In the genomic region with DNA sequence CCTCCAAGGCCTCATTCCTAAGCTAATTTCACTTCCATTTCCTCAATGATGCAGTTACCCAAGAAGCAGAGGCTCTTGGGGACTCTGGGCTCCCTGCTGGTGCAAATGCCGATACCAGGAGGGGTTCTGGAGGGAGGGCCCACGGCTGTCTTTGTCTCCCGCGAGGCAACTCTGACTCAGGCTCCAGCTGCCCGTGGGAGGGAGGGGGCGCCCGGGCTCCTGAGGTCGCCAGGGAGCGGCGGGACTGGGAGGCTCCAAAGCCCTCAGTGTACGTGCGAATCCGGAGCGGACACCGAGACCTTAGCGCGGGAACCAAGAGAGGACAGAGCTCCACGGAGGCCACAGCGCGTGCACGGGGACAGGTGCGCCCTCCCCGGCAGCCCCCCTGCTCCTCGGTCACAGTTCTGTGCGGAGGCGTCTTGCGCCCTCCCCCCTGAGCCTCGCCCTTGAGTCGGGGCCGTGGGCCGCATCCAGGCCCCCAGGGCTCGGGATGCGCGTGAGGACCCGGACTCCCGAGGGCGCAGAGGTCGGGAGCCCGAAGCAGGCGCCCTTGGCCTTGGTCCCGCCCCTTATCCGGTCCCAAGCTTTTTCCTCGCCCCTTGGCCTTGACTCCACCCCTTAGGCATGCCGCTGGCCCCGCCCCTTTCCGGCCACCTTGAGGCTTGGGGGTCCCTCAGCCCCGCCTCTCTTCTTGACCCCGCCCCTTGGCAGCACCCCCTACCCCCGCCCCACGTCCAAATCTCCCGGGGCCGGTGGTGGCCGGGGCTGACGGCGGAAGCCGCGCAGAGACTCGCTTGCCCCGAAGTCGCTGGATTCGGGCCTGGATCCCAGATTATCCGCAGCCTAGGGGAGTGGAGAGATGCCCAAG, we compare ENCODE assay signal across 8 cellular contexts. TPM values are rescaled to one million over a fixed set of nuclear protein-coding genes. Genes with fewer than 3 reads are reported as not detected.
DNase-seq lines count a peak whose midpoint lies in the region; ATAC-seq and TF ChIP-seq lines count a peak whose summit lies in the region.

No MANE protein-coding gene starts in this region.

- no peak for TF ChIP-seq CTCF in suprapubic skin (IDR thresholded peaks at IDR 0.05)

- H3K27me3 Mint-ChIP-seq in T-cell (peaks cover 4 to 17% of the 10 kb centered on the region in 2 donors), memory B cell (no peaks in the 10 kb centered on the region)

- no peaks in the 10 kb centered on the region for H3K36me3 Mint-ChIP-seq in T-cell
- peaks cover 9% of the 10 kb centered on the region for H3K36me3 Mint-ChIP-seq in memory B cell

- H3K27ac ChIP-seq in duodenal mucosa (ENCODE audit: low read depth, low read length) = no peak overlapping the region
- H3K27ac ChIP-seq in suprapubic skin = no peak overlapping the region

- peak overlapping the region; percentile 25 to 43 for H3K9ac ChIP-seq in duodenal mucosa (ENCODE audit: low read depth in 1 of 2, low read length in 2 of 2)

- no peak for TF ChIP-seq POLR2A in suprapubic skin (IDR thresholded peaks at IDR 0.05)

- H3K27me3 ChIP-seq in duodenal mucosa (ENCODE audit: control insufficient read depth in 1 of 2, insufficient read depth in 2 of 2, low read length in 2 of 2) (peaks cover 25 to 29% of the 10 kb centered on the region in 2 donors), suprapubic skin (peaks cover 34% of the 10 kb centered on the region)

- CTCF ChIA-PET in T-cell (lab: Charles Lee) = no interaction called here

- H3K9me3 ChIP-seq in duodenal mucosa (ENCODE audit: control insufficient read depth in 1 of 2, low read length in 2 of 2) = no peaks in the 10 kb centered on the region
- no peaks in the 10 kb centered on the region for H3K9me3 ChIP-seq in suprapubic skin

- H3K4me1 ChIP-seq in duodenal mucosa (ENCODE audit: control insufficient read depth in 1 of 2, insufficient read depth in 2 of 2, low read length in 2 of 2) = peaks cover 21 to 22% of the 10 kb centered on the region in 2 donors
- peaks cover 31% of the 10 kb centered on the region for H3K4me1 ChIP-seq in suprapubic skin

- peak overlapping the region in 1 of 2 donors; percentile 48 for H3K27ac Mint-ChIP-seq in T-cell
- H3K27ac Mint-ChIP-seq in memory B cell = peak overlapping the region; percentile 100

- TF ChIP-seq EP300 in suprapubic skin (IDR thresholded peaks at IDR 0.05) = no peak

- peak; percentile 44 for ATAC-seq in HG02840 (IDR thresholded peaks at IDR 0.05; ENCODE audit: low FRiP score, unreplicated experiment)
- ATAC-seq in T-cell (replicated peaks in 1 of 4) = peak; percentile 46 to 66 (median 52)
- ATAC-seq in memory B cell (ENCODE audit: low read depth) = peak; percentile 37
- no peak for ATAC-seq in GM21515 (IDR thresholded peaks at IDR 0.05; ENCODE audit: unreplicated experiment)

- peak overlapping the region; percentile 58 to 70 for H3K4me3 ChIP-seq in duodenal mucosa (ENCODE audit: low read depth in 1 of 2, low read length in 2 of 2)
- peak overlapping the region; percentile 52 for H3K4me3 ChIP-seq in suprapubic skin

- peaks cover 20 to 29% (median 23%) of the 10 kb centered on the region in 3 donors for H3K4me1 Mint-ChIP-seq in T-cell
- peaks cover 49% of the 10 kb centered on the region for H3K4me1 Mint-ChIP-seq in memory B cell

- no peaks in the 10 kb centered on the region for H3K9me3 Mint-ChIP-seq in T-cell
- no peaks in the 10 kb centered on the region for H3K9me3 Mint-ChIP-seq in memory B cell

- 3% methylated on average over 31 of the region's 62 CpGs for WGBS in suprapubic skin

- DNase-seq in NCI-H748 (lab: John Stamatoyannopoulos, UW; ENCODE audit: unreplicated experiment) (peak; percentile 25), NCI-H748 treated with DMSO at 0.1 percent for 48 hours (lab: John Stamatoyannopoulos, UW) (no peak), T-cell (peak in 6 of 34 experiments; percentile 22 to 43 (median 32)), memory B cell (ENCODE audit: low spot score in 2 of 2) (peak; percentile 88 to 97), suprapubic skin (ENCODE audit: low spot score in 2 of 2) (no peak)

- H3K4me3 Mint-ChIP-seq in T-cell = peak overlapping the region; percentile 66 to 75 (median 67)
- H3K4me3 Mint-ChIP-seq in memory B cell = peak overlapping the region; percentile 89

- H3K36me3 ChIP-seq in duodenal mucosa (ENCODE audit: control insufficient read depth in 1 of 2, insufficient read depth in 2 of 2, low read length in 2 of 2) = no peaks in the 10 kb centered on the region
- H3K36me3 ChIP-seq in suprapubic skin = no peaks in the 10 kb centered on the region

- POLR2A ChIA-PET in T-cell (lab: Charles Lee) = interaction anchor here in 1 of 2 donors (0.6 kb wide), 1 partner anchor 57 kb away, joined by 3 read pairs; no protein-coding TSS in a partner anchor

RNA-seq across cellular contexts. Expression of a gene that starts 4.7 kb away (rescaled TPM):
- total RNA-seq in T-cell (1 to 10 TPM in 1 of 5 donors, under 1 TPM in 3, not detected in 1; 0.56 to 1.2 (median 0.75) TPM), suprapubic skin (not detected)

RNA-seq across cellular contexts. Expression of a gene that starts 7.0 kb away (rescaled TPM):
- total RNA-seq in T-cell (10 to 100 TPM; 11.4 to 22.5 (median 15.4) TPM), suprapubic skin (1 to 10 TPM; 1.1 to 2.6 (median 1.9) TPM)

RNA-seq across cellular contexts. Expression of a gene that starts 27.4 kb away (rescaled TPM):
- total RNA-seq in T-cell (10 to 100 TPM in 2 of 5 donors, 1 to 10 TPM in 3; 5.1 to 16.7 (median 7.9) TPM), suprapubic skin (10 to 100 TPM in 1 of 4 donors, 1 to 10 TPM in 3; 8.8 to 16.5 (median 9.2) TPM)

RNA-seq across cellular contexts. Expression of a gene that starts 49.7 kb away (rescaled TPM):
- total RNA-seq in T-cell (under 1 TPM; 0.10 to 0.30 (median 0.23) TPM), suprapubic skin (1 to 10 TPM; 1.1 to 2.7 (median 1.7) TPM)

Comparison
In these comparisons a context has a peak if more than half of its experiments do, and no peak if none do; other contexts are left out.
1. DNase-seq: peak in NCI-H748 (single experiment) and memory B cell (2 of 2); none in NCI-H748 treated with DMSO at 0.1 percent for 48 hours (single experiment) and suprapubic skin (0 of 2).